Comparison of ENCODE assay signal across 8 cellular contexts in the genomic region with DNA sequence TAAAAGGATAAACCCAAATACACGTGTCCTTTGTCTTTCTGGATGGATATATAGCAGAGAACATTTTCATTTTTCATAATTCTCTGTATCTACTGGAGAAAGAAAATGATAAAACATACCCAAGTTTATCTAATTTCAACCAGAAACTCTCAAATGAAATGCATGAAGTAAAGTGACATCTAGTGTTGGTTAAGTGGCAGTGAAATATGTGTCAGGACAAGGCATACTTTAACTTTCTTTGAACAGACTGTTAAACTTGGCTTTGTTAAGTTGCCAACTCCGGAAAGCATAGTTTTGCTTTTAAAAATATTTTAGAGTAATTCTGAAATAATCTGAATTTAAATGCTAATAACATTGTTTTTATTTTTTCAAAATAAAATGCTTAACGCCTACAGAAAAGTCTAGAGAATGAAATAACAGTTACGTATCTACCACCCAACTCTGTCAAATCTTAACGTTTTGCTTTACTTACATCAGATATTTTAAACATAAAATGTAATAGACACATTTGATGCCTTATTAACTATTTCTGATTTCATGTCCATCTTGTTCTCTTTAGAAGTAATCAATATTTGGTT.
DNase-seq lines count a peak whose midpoint lies in the region; ATAC-seq, FAIRE-seq and TF ChIP-seq lines count a peak whose summit lies in the region.

No MANE protein-coding gene starts in this region.

- FAIRE-seq in G401.6 (lab: Jason Lieb, UNC): peak; percentile 98

- no peaks in the 10 kb centered on the region for H3K36me3 ChIP-seq in WERI-Rb-1

- ATAC-seq in HG02870 (IDR thresholded peaks at IDR 0.05; ENCODE audit: unreplicated experiment) (no peak), HG02840 (IDR thresholded peaks at IDR 0.05; ENCODE audit: low FRiP score, unreplicated experiment) (no peak), HG03095 (IDR thresholded peaks at IDR 0.05; ENCODE audit: unreplicated experiment) (no peak)

- H3K4me3 ChIP-seq in WERI-Rb-1 (ENCODE audit: low read depth, low read length): no peak overlapping the region

- H3K27ac ChIP-seq in WERI-Rb-1: no peak overlapping the region

- DNase-seq in NCI-H1092 treated with DMSO at 0.1 percent for 48 hours (lab: John Stamatoyannopoulos, UW) (peak; percentile 36), WERI-Rb-1 (no peak), iPS-NIHi7 (ENCODE audit: extremely low spot score) (peak; percentile 38)
- no peak for DNase-seq in stimulated activated CD8-positive, alpha-beta memory T cell treated with anti-CD3 and anti-CD28 coated beads, Interleukin-4, amount 100 ng/mL, for 48 hours

- no peaks in the 10 kb centered on the region for H3K27me3 ChIP-seq in WERI-Rb-1 (ENCODE audit: insufficient read depth, low read depth, severe bottlenecking)

- peak; percentile 32 for TF ChIP-seq CTCF in WERI-Rb-1 (IDR thresholded peaks at IDR 0.05; ENCODE audit: low read depth, low read length)

- H3K9me3 ChIP-seq in WERI-Rb-1 (ENCODE audit: severe bottlenecking): no peaks in the 10 kb centered on the region

Comparison
In these comparisons a context has a peak if more than half of its experiments do, and no peak if none do; other contexts are left out.
1. DNase-seq: peak in NCI-H1092 treated with DMSO at 0.1 percent for 48 hours (single experiment) and iPS-NIHi7 (single experiment); none in WERI-Rb-1 (single experiment) and stimulated activated CD8-positive, alpha-beta memory T cell treated with anti-CD3 and anti-CD28 coated beads, Interleukin-4, amount 100 ng/mL, for 48 hours (single experiment).